ENCODE assay signal across 15 cellular contexts in genomic region chr2:172403881-172404470, GRCh38.
"Had no signal": no experiment of that assay in that cellular context is flagged by ENCODE, and none has a peak within 500 bp of the region (broad histone marks: within the 10 kb centered on the region; RNA-seq: fewer than 3 reads in every experiment).

No MANE protein-coding gene starts in this region.

- H3K27ac ChIP-seq: sigmoid colon, suprapubic skin, upper lobe of right lung had no signal

- H3K4me1 ChIP-seq: gastroesophageal sphincter, sigmoid colon, upper lobe of right lung had no signal

- ATAC-seq: gastroesophageal sphincter; mucosa of descending colon; naive thymus-derived CD8-positive, alpha-beta T cell; stimulated activated naive B cell treated with anti-CD40 and anti-IgM and Interleukin-4, amounts not matched to agents 10 μg/mL and 1 μg/mL and 100 μg/mL, for 72 hours had no signal

- DNase-seq: activated CD4-positive, alpha-beta memory T cell treated with anti-CD3 and anti-CD28 coated beads, Interleukin-2, amount 10 ng/mL, durations not matched to agents 7 days and 5 days; activated gamma-delta T cell treated with Interleukin-2 at 50 U/mL for 16 hours; activated naive CD8-positive, alpha-beta T cell treated with anti-CD3 and anti-CD28 coated beads for 36 hours; activated T-cell treated with anti-CD3 and anti-CD28 coated beads, Interleukin-2, amount 50 U/mL, for 48 hours; mucosa of descending colon; naive thymus-derived CD8-positive, alpha-beta T cell; sigmoid colon; stimulated activated CD4-positive, alpha-beta T cell treated with anti-CD3 and anti-CD28 coated beads, Interleukin-2, amount 100 ng/mL, for 24 hours; stimulated activated naive B cell treated with anti-CD40 and anti-IgM and Interleukin-4, amounts not matched to agents 10 μg/mL and 1 μg/mL and 100 μg/mL, for 72 hours; T1000; upper lobe of right lung had no signal

- FAIRE-seq: bronchial epithelial cell, colon had no signal

- H3K9me3 ChIP-seq: gastroesophageal sphincter, mucosa of descending colon, sigmoid colon, suprapubic skin, upper lobe of right lung had no signal

- H3K27me3 ChIP-seq: gastroesophageal sphincter, sigmoid colon, suprapubic skin, upper lobe of right lung had no signal

- H3K36me3 ChIP-seq: gastroesophageal sphincter, sigmoid colon, suprapubic skin, upper lobe of right lung had no signal

- H3K4me3 ChIP-seq: gastroesophageal sphincter, mucosa of descending colon, sigmoid colon, suprapubic skin, upper lobe of right lung had no signal
